In the genomic region with DNA sequence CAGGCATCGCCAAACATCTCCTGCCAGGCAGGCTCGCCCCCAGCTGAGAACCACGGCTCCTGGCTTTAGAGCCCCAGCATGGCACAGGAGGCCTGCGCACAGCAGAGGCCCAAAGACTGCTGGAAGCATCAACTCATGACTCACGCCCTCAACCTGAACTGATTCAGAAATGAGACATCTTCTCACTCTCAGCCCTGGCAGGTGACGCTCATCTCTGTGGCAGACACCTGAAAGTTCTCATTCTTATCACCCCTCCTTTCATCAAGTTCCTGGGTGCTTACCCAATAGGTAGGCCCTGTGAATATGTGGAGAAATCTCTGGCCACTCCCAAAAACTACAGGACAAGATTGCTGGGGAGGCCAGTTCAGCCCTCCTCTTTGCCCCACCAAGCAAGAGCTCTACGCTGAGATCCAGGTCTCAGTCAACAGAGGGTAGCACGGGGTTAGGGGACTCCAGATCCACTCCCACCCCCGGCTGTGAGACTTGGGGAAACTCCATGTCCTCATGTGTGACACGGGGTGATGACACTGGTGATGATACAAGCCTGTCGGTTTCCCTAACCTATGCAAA, we compare ENCODE assay signal across 8 cellular contexts. TPM values are rescaled to one million over a fixed set of nuclear protein-coding genes. Genes with fewer than 3 reads are reported as not detected.
A peak's percentile ranks its signal among the peaks of the same experiment; 100 is the strongest.
DNase-seq lines count a peak whose midpoint lies in the region; ATAC-seq and TF ChIP-seq lines count a peak whose summit lies in the region.

No MANE protein-coding gene starts in this region.

- H3K4me3 ChIP-seq in mammary epithelial cell (replicated peaks in 1 of 3; ENCODE audit: insufficient read depth in 1 of 3, low read depth in 2 of 3, low read length in 3 of 3), result no peak overlapping the region

- peaks cover 36% of the 10 kb centered on the region for H3K4me1 ChIP-seq in mammary epithelial cell (ENCODE audit: insufficient read depth, low read length)

- 56% methylated on average over 11 of the region's 11 CpGs for WGBS in mammary epithelial cell (ENCODE audit: low coverage, missing lambda C conversion rate)

- ATAC-seq in GM18517 (IDR thresholded peaks at IDR 0.05; ENCODE audit: unreplicated experiment) (peak; percentile 66), HG02870 (IDR thresholded peaks at IDR 0.05; ENCODE audit: unreplicated experiment) (peak; percentile 81)

- intact Hi-C loops in mammary epithelial cell (cut with micrococcal nuclease), result loop anchor here (5.0 kb wide), 1 partner anchor 144 kb away; no protein-coding TSS in a partner anchor

- no peaks in the 10 kb centered on the region for H4K20me1 ChIP-seq in mammary epithelial cell (ENCODE audit: insufficient read depth, low read length)

- dilution Hi-C loops in mammary epithelial cell (cut with HindIII; ENCODE audit: low sequenced_read_pairs), result no loop called here

- H3K9ac ChIP-seq in mammary epithelial cell (ENCODE audit: insufficient read depth, low read length), result peak overlapping the region; percentile 11

- no peaks in the 10 kb centered on the region for H3K9me3 ChIP-seq in mammary epithelial cell (replicated peaks; ENCODE audit: insufficient read depth, low read length)

- no peaks in the 10 kb centered on the region for H3K36me3 ChIP-seq in mammary epithelial cell (ENCODE audit: insufficient read depth, low read length)

- CTCF ChIA-PET in mammary epithelial cell (lab: Charles Lee; ENCODE audit: low non-redundant PET), result no interaction called here

- peak; percentile 67 for DNase-seq in T1000 (lab: John Stamatoyannopoulos, UW)
- peak; percentile 96 for DNase-seq in mammary epithelial cell
- DNase-seq in stimulated activated CD8-positive, alpha-beta memory T cell treated with anti-CD3 and anti-CD28 coated beads, Interleukin-15, amount 100 ng/mL, for 24 hours (ENCODE audit: low read depth), result peak; percentile 35
- no peak for DNase-seq in hippocampal formation (lab: John Stamatoyannopoulos, UW)
- no peak for DNase-seq in NOMO-1 treated with dmso at 0.1 percent for 144 hours (lab: John Stamatoyannopoulos, UW; ENCODE audit: unreplicated experiment)
- no peak for DNase-seq in DMS 273 (lab: John Stamatoyannopoulos, UW; ENCODE audit: unreplicated experiment)

- no peak overlapping the region for H3K4me2 ChIP-seq in mammary epithelial cell (ENCODE audit: insufficient read depth, low read depth, low read length)

- no peaks in the 10 kb centered on the region for H3K27me3 ChIP-seq in mammary epithelial cell (ENCODE audit: insufficient read depth, low read length)

- H2AFZ ChIP-seq in mammary epithelial cell (ENCODE audit: low read depth, low read length), result peak overlapping the region; percentile 38

- TF ChIP-seq CTCF in mammary epithelial cell (conservative IDR thresholded peaks at IDR 0.05 in 1 of 2, IDR thresholded peaks at IDR 0.05 in 1 of 2; ENCODE audit: extremely low read depth in 1 of 2, insufficient read depth in 1 of 2, low read depth in 1 of 2, low read length in 2 of 2), result no peak

- in situ Hi-C loops in mammary epithelial cell (cut with MboI; ENCODE audit: low sequenced_read_pairs in 2 of 2), result no loop called here

- no peaks in the 10 kb centered on the region for H3K79me2 ChIP-seq in mammary epithelial cell (ENCODE audit: insufficient read depth, low read length)

- H3K27ac ChIP-seq in mammary epithelial cell (ENCODE audit: insufficient read depth, low read depth, low read length), result peak overlapping the region; percentile 76

- BruUV-seq in mammary epithelial cell (replicated peaks; lab: Mats Ljungman, UMichigan), result no TSS peak

RNA-seq across cellular contexts. Expression of gene NFATC2, which starts 11.3 kb away (rescaled TPM):
- under 1 TPM in 1 of 2 donors, not detected in 1; under 0.01 TPM for total RNA-seq in mammary epithelial cell
- 0.01 TPM for polyA plus RNA-seq in mammary epithelial cell
- not detected for polyA minus RNA-seq in mammary epithelial cell

Comparison
In these comparisons a context has a peak if more than half of its experiments do, and no peak if none do; other contexts are left out.
1. DNase-seq: peak in T1000 (single experiment), mammary epithelial cell (single experiment) and stimulated activated CD8-positive, alpha-beta memory T cell treated with anti-CD3 and anti-CD28 coated beads, Interleukin-15, amount 100 ng/mL, for 24 hours (single experiment); none in hippocampal formation (0 of 2), NOMO-1 treated with dmso at 0.1 percent for 144 hours (single experiment) and DMS 273 (single experiment).